In genomic region chr4:173522874-173523395, GRCh38 we compare ENCODE assay signal across 10 cellular contexts. TPM values are rescaled to one million over a fixed set of nuclear protein-coding genes. Genes with fewer than 3 reads are reported as not detected.
A peak's percentile ranks its signal among the peaks of the same experiment; 100 is the strongest.
DNase-seq lines count a peak whose midpoint lies in the region; ATAC-seq and TF ChIP-seq lines count a peak whose summit lies in the region.
"Had no signal": no experiment of that assay in that cellular context is flagged by ENCODE, and none has a peak within 500 bp of the region (broad histone marks: within the 10 kb centered on the region; RNA-seq: fewer than 3 reads in every experiment).

No MANE protein-coding gene starts in this region.

- ATAC-seq in T-helper 17 cell: no peak
- ATAC-seq in GM19463 (IDR thresholded peaks at IDR 0.05; ENCODE audit: unreplicated experiment): no peak

- H3K36me3 ChIP-seq in BJ (ENCODE audit: control insufficient read depth, insufficient read depth, low read length) (no peaks in the 10 kb centered on the region), cardiac muscle cell (peaks cover 38% of the 10 kb centered on the region), trophoblast cell (ENCODE audit: control insufficient read depth in 1 of 2, insufficient read depth in 2 of 2, low read length in 2 of 2) (no peaks in the 10 kb centered on the region)

- H3K27me3 Mint-ChIP-seq in T-helper 17 cell: peaks cover 86% of the 10 kb centered on the region

- POLR2A ChIA-PET in BJ (lab: Charles Lee): no interaction called here

- H3K9me3 ChIP-seq in T-helper 17 cell (ENCODE audit: control insufficient read depth, low read length, poor library complexity, severe bottlenecking) (no peaks in the 10 kb centered on the region), cardiac muscle cell (ENCODE audit: low read depth) (no peaks in the 10 kb centered on the region), trophoblast cell (ENCODE audit: insufficient read depth, low read depth, low read length) (no peaks in the 10 kb centered on the region)

- peaks cover 5% of the 10 kb centered on the region for H3K36me3 Mint-ChIP-seq in T-helper 17 cell (ENCODE audit: low read depth)

- H3K27ac ChIP-seq in cardiac muscle cell: peak overlapping the region; percentile 98
- peak overlapping the region; percentile 97 for H3K27ac ChIP-seq in trophoblast cell (ENCODE audit: low read depth, low read length)

- H3K4me2 ChIP-seq in trophoblast cell (ENCODE audit: low read length): peak overlapping the region; percentile 89

- peak overlapping the region; percentile 57 for H3K4me3 ChIP-seq in BJ (ENCODE audit: low read depth, low read length)
- H3K4me3 ChIP-seq in cardiac muscle cell: peak overlapping the region; percentile 96
- peak overlapping the region; percentile 59 for H3K4me3 ChIP-seq in trophoblast cell (ENCODE audit: low read depth, low read length)

- H2BK12ac ChIP-seq in trophoblast cell (ENCODE audit: low read length): peak overlapping the region; percentile 68

- H3K27me3 ChIP-seq in BJ (ENCODE audit: control insufficient read depth, insufficient read depth, low read length) (no peaks in the 10 kb centered on the region; the same call in 1 of the 2 replicates), cardiac muscle cell (peaks cover 11% of the 10 kb centered on the region), trophoblast cell (ENCODE audit: insufficient read depth, low read length) (peaks cover 7% of the 10 kb centered on the region)

- peak overlapping the region; percentile 44 for H3K27ac Mint-ChIP-seq in T-helper 17 cell

- no peak for DNase-seq in BJ (ENCODE audit: low read depth)
- no peak for DNase-seq in T-helper 17 cell
- peak in 1 of 2 donors; percentile 61 for DNase-seq in cardiac muscle cell (ENCODE audit: low read depth in 1 of 2, low spot score in 1 of 2)
- no peak for DNase-seq in trophoblast cell
- no peak for DNase-seq in cortex of kidney (lab: John Stamatoyannopoulos, UW)
- DNase-seq in activated CD4-positive, CD25-positive, alpha-beta regulatory T cell treated with anti-CD3 and anti-CD28 coated beads, Interleukin-2, amount 50 U/mL, for 72 hours: no peak
- DNase-seq in SIG-M5 (lab: John Stamatoyannopoulos, UW): no peak
- DNase-seq: DMS79, NCI-H1417 treated with DMSO at 0.1 percent for 48 hours had no signal

- peak overlapping the region; percentile 97 for H3K14ac ChIP-seq in trophoblast cell (ENCODE audit: low read length)

- peak overlapping the region; percentile 34 for H4K12ac ChIP-seq in trophoblast cell (ENCODE audit: low read depth, low read length)

- H4K8ac ChIP-seq in trophoblast cell (ENCODE audit: low read depth, low read length): peak overlapping the region; percentile 93

- no peak overlapping the region for H3K4me3 Mint-ChIP-seq in T-helper 17 cell

- no peak overlapping the region for H2AFZ ChIP-seq in trophoblast cell (ENCODE audit: insufficient read depth, low read length, poor library complexity)

- H2BK120ac ChIP-seq in trophoblast cell (ENCODE audit: insufficient read depth, low read length, poor library complexity): peak overlapping the region; percentile 94

- peaks cover 11% of the 10 kb centered on the region for H3K79me2 ChIP-seq in trophoblast cell (ENCODE audit: control insufficient read depth, insufficient read depth, low read length, poor library complexity)

- peak overlapping the region; percentile 28 for H3K9ac ChIP-seq in trophoblast cell (ENCODE audit: low read length)

- peaks cover 55% of the 10 kb centered on the region for H3K79me1 ChIP-seq in trophoblast cell (ENCODE audit: low read length)

- peak overlapping the region; percentile 95 for H3K18ac ChIP-seq in trophoblast cell (ENCODE audit: low read length)

- H3K4me1 ChIP-seq in cardiac muscle cell (ENCODE audit: low read depth) (peaks cover 35% of the 10 kb centered on the region), trophoblast cell (ENCODE audit: control insufficient read depth in 1 of 2, insufficient read depth in 2 of 2, low read length in 2 of 2) (peaks cover 30 to 34% of the 10 kb centered on the region in 2 experiments)

- no peak for TF ChIP-seq CTCF in BJ (IDR thresholded peaks at IDR 0.05; ENCODE audit: insufficient read depth, low read depth, low read length)
- peak; percentile 17 for TF ChIP-seq CTCF in cardiac muscle cell (IDR thresholded peaks at IDR 0.05; ENCODE audit: low read depth, low read length)

- CTCF ChIA-PET in BJ (lab: Yijun Ruan, JAX): interaction anchor here (1.0 to 2.8 kb wide), 4 partner anchors 17 to 796 kb away, joined by 4 to 11 read pairs (median 6); no protein-coding TSS in a partner anchor

- peak overlapping the region; percentile 75 for H2BK5ac ChIP-seq in trophoblast cell (ENCODE audit: low read depth, low read length, poor library complexity)

- H3K4me1 Mint-ChIP-seq in T-helper 17 cell: peaks cover 11% of the 10 kb centered on the region

- peak overlapping the region; percentile 99 for H4K91ac ChIP-seq in trophoblast cell (ENCODE audit: low read depth, low read length)

- peak overlapping the region; percentile 33 for H2AK5ac ChIP-seq in trophoblast cell (ENCODE audit: low read length)

- peak overlapping the region; percentile 68 for H3K4ac ChIP-seq in trophoblast cell (ENCODE audit: low read depth, low read length)

- WGBS in trophoblast cell (ENCODE audit: extremely low coverage, insufficient coverage, insufficient read length): no CpG with 5 or more reads among the region's 24 CpGs

- H3K23ac ChIP-seq in trophoblast cell (ENCODE audit: low read length): no peak overlapping the region

RNA-seq across cellular contexts. Expression of gene HAND2, which starts 7.1 kb away (rescaled TPM):
- polyA plus RNA-seq in BJ (2011; rRNA removed) (3.6 and 4.9 TPM in 2 replicates), cardiac muscle cell (175 and 199 TPM in 2 replicates)
- 2.4 and 2.5 TPM in 2 replicates for polyA minus RNA-seq in BJ (2011; rRNA and poly(A)+ RNA removed)
- total RNA-seq in T-helper 17 cell (not detected), cardiac muscle cell (352 and 607 TPM in 2 replicates)
- polyA plus RNA-seq in trophoblast cell (2013): 12.4 and 13.9 TPM in 2 replicates

Comparison
In these comparisons a context has a peak if more than half of its experiments do, and no peak if none do; other contexts are left out.
1. RNA of gene HAND2, which starts 7.1 kb away (total RNA-seq): 352 to 607 TPM in cardiac muscle cell; not detected in T-helper 17 cell; every median in the first group is over 100 times any median in the second.
2. Peak in every context shown above with its lines, with median percentiles within 50 percentile points of each other: H3K4me3 ChIP-seq.